ENCODE assay signal across 8 cellular contexts in genomic region chr5:43484049-43484849, GRCh38. TPM values are rescaled to one million over a fixed set of nuclear protein-coding genes. Genes with fewer than 3 reads are reported as not detected.
DNase-seq lines count a peak whose midpoint lies in the region; ATAC-seq and TF ChIP-seq lines count a peak whose summit lies in the region.

No MANE protein-coding gene starts in this region.

- no peaks in the 10 kb centered on the region for H3K36me3 ChIP-seq in upper lobe of right lung

- peak overlapping the region; percentile 84 for H3K4me3 Mint-ChIP-seq in progenitor cell of endocrine pancreas (ENCODE audit: low read depth)

- ATAC-seq in HG02938 (IDR thresholded peaks at IDR 0.05; ENCODE audit: unreplicated experiment) (peak; percentile 77), left ventricle myocardium superior (peak; percentile 82), upper lobe of right lung (peak; percentile 87)

- DNase-seq in GM13977 (ENCODE audit: low spot score), result peak; percentile 83
- DNase-seq in NCI-H146 treated with DMSO at 0.1 percent for 48 hours (lab: John Stamatoyannopoulos, UW; ENCODE audit: unreplicated experiment), result peak; percentile 69
- DNase-seq in T-helper 1 cell, result peak; percentile 52 to 91 (median 71)
- DNase-seq in amniotic stem cell (lab: John Stamatoyannopoulos, UW), result peak; percentile 66
- DNase-seq in left ventricle myocardium superior, result peak; percentile 83
- peak; percentile 73 for DNase-seq in progenitor cell of endocrine pancreas (ENCODE audit: low spot score, unreplicated experiment)
- DNase-seq in upper lobe of right lung, result peak; percentile 92

- peaks cover 14% of the 10 kb centered on the region for H3K4me1 ChIP-seq in upper lobe of right lung

- in situ Hi-C loops in GM13977 (cut with MboI; ENCODE audit: low pct_unique_long_range_greater_than_20kb, low sequenced_read_pairs, unreplicated experiment), result no loop called here

- intact Hi-C loops in left ventricle myocardium superior (cut with micrococcal nuclease), result no loop called here
- intact Hi-C loops in upper lobe of right lung (cut with DNase I), result no loop called here

- H3K9me3 ChIP-seq in upper lobe of right lung, result no peaks in the 10 kb centered on the region

- H3K9me3 Mint-ChIP-seq in progenitor cell of endocrine pancreas (ENCODE audit: low read depth), result no peaks in the 10 kb centered on the region

- H3K36me3 Mint-ChIP-seq in progenitor cell of endocrine pancreas (ENCODE audit: insufficient read depth), result no peaks in the 10 kb centered on the region

- H3K4me1 Mint-ChIP-seq in progenitor cell of endocrine pancreas (ENCODE audit: low read depth), result peaks cover 9% of the 10 kb centered on the region

- H3K27ac Mint-ChIP-seq in progenitor cell of endocrine pancreas, result peak overlapping the region; percentile 98

- peak overlapping the region; percentile 99 for H3K27ac ChIP-seq in upper lobe of right lung

- TF ChIP-seq CTCF in GM13977 (IDR thresholded peaks at IDR 0.05; ENCODE audit: extremely low read depth, insufficient read depth, missing control alignments) (peak; percentile 70), progenitor cell of endocrine pancreas (IDR thresholded peaks at IDR 0.05; ENCODE audit: unreplicated experiment) (peak; percentile 77), upper lobe of right lung (IDR thresholded peaks at IDR 0.05) (peak; percentile 72)

- H3K4me3 ChIP-seq in upper lobe of right lung, result peak overlapping the region; percentile 82

- no peaks in the 10 kb centered on the region for H3K27me3 Mint-ChIP-seq in progenitor cell of endocrine pancreas

- H3K27me3 ChIP-seq in upper lobe of right lung, result no peaks in the 10 kb centered on the region

RNA-seq across cellular contexts. Expression of gene TMEM267, which starts 0.6 kb away (rescaled TPM):
- total RNA-seq in left ventricle myocardium superior (4.9 TPM), progenitor cell of endocrine pancreas (8.6 and 11.9 TPM in 2 replicates), upper lobe of right lung (12.0 TPM)

RNA-seq across cellular contexts. Expression of gene C5orf34, which starts 30.7 kb away (rescaled TPM):
- total RNA-seq in left ventricle myocardium superior (1.0 TPM), progenitor cell of endocrine pancreas (4.8 and 4.9 TPM in 2 replicates), upper lobe of right lung (2.6 TPM)

Comparison
In these comparisons a context has a peak if more than half of its experiments do, and no peak if none do; other contexts are left out.
1. Peak in every context shown above with its lines: DNase-seq, ATAC-seq, H3K4me3 ChIP-seq and H3K27ac ChIP-seq.